3 cellular contexts compared by ENCODE assay signal in the genomic region with DNA sequence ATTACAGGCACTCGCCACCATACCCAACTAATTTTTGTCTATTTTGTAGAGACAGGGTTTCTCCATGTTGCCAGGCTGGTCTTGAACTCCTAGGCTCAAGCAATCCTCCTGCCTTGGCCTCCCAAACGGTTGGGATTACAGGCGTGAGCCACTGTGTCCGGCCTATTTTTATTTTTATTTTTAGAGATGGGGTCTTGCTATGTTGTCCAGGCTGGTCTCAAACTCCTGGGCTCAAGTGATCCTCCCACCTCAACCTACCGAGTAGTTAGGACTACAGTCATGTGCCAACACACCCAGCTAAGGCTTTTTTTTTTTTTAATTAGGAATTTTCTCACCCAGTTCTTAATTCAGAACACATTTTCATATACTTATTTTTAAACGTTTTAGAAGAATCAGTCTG. TPM values are rescaled to one million over a fixed set of nuclear protein-coding genes. Genes with fewer than 3 reads are reported as not detected.
"Had no signal": no experiment of that assay in that cellular context is flagged by ENCODE, and none has a peak within 500 bp of the region (broad histone marks: within the 10 kb centered on the region; RNA-seq: fewer than 3 reads in every experiment).

No MANE protein-coding gene starts in this region.

RNA-seq across cellular contexts. Expression of a gene that starts 34.4 kb away (rescaled TPM):
- total RNA-seq: RPMI7951, SJCRH30, SK-MEL-5 had no signal
